ENCODE assay signal across 23 cellular contexts in genomic region chr1:218451415-218451814, GRCh38.
DNase-seq lines count a peak whose midpoint lies in the region; ATAC-seq, FAIRE-seq and TF ChIP-seq lines count a peak whose summit lies in the region.
"Had no signal": no experiment of that assay in that cellular context is flagged by ENCODE, and none has a peak within 500 bp of the region (broad histone marks: within the 10 kb centered on the region; RNA-seq: fewer than 3 reads in every experiment).

No MANE protein-coding gene starts in this region.

- CTCF ChIA-PET in naive thymus-derived CD4-positive, alpha-beta T cell (lab: Charles Lee) = no interaction called here

- peaks cover 2% of the 10 kb centered on the region for H3K36me3 Mint-ChIP-seq in chondrocyte (ENCODE audit: low read depth)
- H3K36me3 Mint-ChIP-seq in naive thymus-derived CD4-positive, alpha-beta T cell = no peaks in the 10 kb centered on the region
- H3K36me3 Mint-ChIP-seq: IgD-negative memory B cell had no signal

- no peaks in the 10 kb centered on the region for H3K27me3 Mint-ChIP-seq in chondrocyte (ENCODE audit: low read depth)
- H3K27me3 Mint-ChIP-seq in naive thymus-derived CD4-positive, alpha-beta T cell = peaks cover 0 to 12% (median 4%) of the 10 kb centered on the region in 5 donors
- H3K27me3 Mint-ChIP-seq: IgD-negative memory B cell had no signal

- no peak overlapping the region for H2BK120ac ChIP-seq in mesenchymal stem cell (ENCODE audit: low read depth, low read length)

- H2AFZ ChIP-seq in mesenchymal stem cell (ENCODE audit: low read depth, low read length) = no peak overlapping the region
- H2AFZ ChIP-seq: GM23338 had no signal

- H3K4me1 Mint-ChIP-seq in chondrocyte (ENCODE audit: low read depth) = peaks cover 32% of the 10 kb centered on the region
- no peaks in the 10 kb centered on the region for H3K4me1 Mint-ChIP-seq in naive thymus-derived CD4-positive, alpha-beta T cell
- H3K4me1 Mint-ChIP-seq: GM23338 had no signal

- FAIRE-seq in urothelium cell line (lab: Jason Lieb, UNC) = no peak
- FAIRE-seq: A204.1, GM12892, GM18507, H54 had no signal

- no peaks in the 10 kb centered on the region for H3K9me3 ChIP-seq in mesenchymal stem cell (ENCODE audit: control insufficient read depth, low read length)
- no peaks in the 10 kb centered on the region for H3K9me3 ChIP-seq in naive thymus-derived CD4-positive, alpha-beta T cell (ENCODE audit: control insufficient read depth in 2 of 3, low read length in 3 of 3)

- no peaks in the 10 kb centered on the region for H3K27me3 ChIP-seq in mesenchymal stem cell (ENCODE audit: control insufficient read depth in 1 of 2, insufficient read depth in 1 of 2, low read length in 2 of 2)
- H3K27me3 ChIP-seq in naive thymus-derived CD4-positive, alpha-beta T cell (ENCODE audit: control insufficient read depth in 2 of 2, insufficient read depth in 2 of 2, low read length in 2 of 2) = no peaks in the 10 kb centered on the region

- H3K79me1 ChIP-seq in mesenchymal stem cell (replicated peaks; ENCODE audit: low read length, poor library complexity, severe bottlenecking) = no peaks in the 10 kb centered on the region

- H3K36me3 ChIP-seq in mesenchymal stem cell (ENCODE audit: control insufficient read depth in 1 of 2, insufficient read depth in 2 of 2, low read depth in 1 of 2, low read length in 2 of 2) = no peaks in the 10 kb centered on the region
- H3K36me3 ChIP-seq in naive thymus-derived CD4-positive, alpha-beta T cell (ENCODE audit: control insufficient read depth in 2 of 3, insufficient read depth in 3 of 3, low read length in 3 of 3) = no peaks in the 10 kb centered on the region

- H3K14ac ChIP-seq in mesenchymal stem cell (ENCODE audit: low read length in 2 of 2) = no peak overlapping the region

- H3K4me2 ChIP-seq in mesenchymal stem cell (ENCODE audit: low read length, poor library complexity, severe bottlenecking) = no peak overlapping the region
- H3K4me2 ChIP-seq: GM23338 had no signal

- 7% methylated on average over 3 of the region's 3 CpGs for WGBS in mesenchymal stem cell

- peak overlapping the region; percentile 0 for H3K27ac Mint-ChIP-seq in chondrocyte (ENCODE audit: unreplicated experiment)
- H3K27ac Mint-ChIP-seq in naive thymus-derived CD4-positive, alpha-beta T cell = no peak overlapping the region
- H3K27ac Mint-ChIP-seq: CD4-positive, alpha-beta T cell; GM23338 had no signal

- intact Hi-C loops in naive thymus-derived CD4-positive, alpha-beta T cell (cut with micrococcal nuclease) = no loop called here

- DNase-seq in A172 (ENCODE audit: low spot score) (peak; percentile 14), RPMI7951 (ENCODE audit: low read depth) (peak; percentile 37), chondrocyte (ENCODE audit: low spot score) (no peak), mesenchymal stem cell (peak; percentile 25), medulla oblongata (ENCODE audit: extremely low spot score) (no peak), T-helper 1 cell (no peak), urothelium cell line (ENCODE audit: low spot score) (no peak)
- no peak for DNase-seq in naive thymus-derived CD4-positive, alpha-beta T cell
- DNase-seq: ACHN; AML-193; CD4-positive, alpha-beta T cell; DMS153; DMS79; GDM1; HCEC 1CT had no signal

- no peak overlapping the region for H3K4me3 ChIP-seq in mesenchymal stem cell (ENCODE audit: insufficient read depth in 1 of 2, low read depth in 1 of 2, low read length in 2 of 2)
- H3K4me3 ChIP-seq in naive thymus-derived CD4-positive, alpha-beta T cell (ENCODE audit: low read length) = no peak overlapping the region
- H3K4me3 ChIP-seq: GM23338 had no signal

- H3K4me3 Mint-ChIP-seq in chondrocyte (ENCODE audit: unreplicated experiment) = no peak overlapping the region
- H3K4me3 Mint-ChIP-seq in naive thymus-derived CD4-positive, alpha-beta T cell = no peak overlapping the region
- H3K4me3 Mint-ChIP-seq: CD4-positive, alpha-beta T cell; GM23338; IgD-negative memory B cell had no signal

- no peak for TF ChIP-seq CTCF in chondrocyte (IDR thresholded peaks at IDR 0.05)

- no peak overlapping the region for H3K9ac ChIP-seq in mesenchymal stem cell (ENCODE audit: low read length)

- H4K8ac ChIP-seq in mesenchymal stem cell (ENCODE audit: low read length) = no peak overlapping the region

- no peak overlapping the region for H4K91ac ChIP-seq in mesenchymal stem cell (ENCODE audit: low read length)

- no peak for ATAC-seq in naive thymus-derived CD4-positive, alpha-beta T cell
- ATAC-seq: GM23338 had no signal

- no peak overlapping the region for H2BK15ac ChIP-seq in mesenchymal stem cell (ENCODE audit: low read depth, poor library complexity, severe bottlenecking)

- H3K9me3 Mint-ChIP-seq in chondrocyte (ENCODE audit: low read depth) = no peaks in the 10 kb centered on the region
- peaks cover 0 to 14% (median 0%) of the 10 kb centered on the region in 11 donors for H3K9me3 Mint-ChIP-seq in naive thymus-derived CD4-positive, alpha-beta T cell

- H3K23ac ChIP-seq in mesenchymal stem cell (ENCODE audit: low read length in 2 of 2) = no peak overlapping the region

- H2BK12ac ChIP-seq in mesenchymal stem cell (ENCODE audit: low read length in 2 of 2) = no peak overlapping the region

- H3K27ac ChIP-seq in mesenchymal stem cell (ENCODE audit: low read length, poor library complexity, severe bottlenecking) = no peak overlapping the region
- H3K27ac ChIP-seq in naive thymus-derived CD4-positive, alpha-beta T cell (ENCODE audit: low read depth, low read length) = no peak overlapping the region
- H3K27ac ChIP-seq: C4-2B, HL-60 had no signal

- H3K4me1 ChIP-seq in mesenchymal stem cell (ENCODE audit: control insufficient read depth, insufficient read depth, low read depth, low read length) = peaks cover 2% of the 10 kb centered on the region
- H3K4me1 ChIP-seq in naive thymus-derived CD4-positive, alpha-beta T cell (ENCODE audit: control insufficient read depth in 2 of 2, insufficient read depth in 2 of 2, low read length in 2 of 2) = no peaks in the 10 kb centered on the region

- POLR2A ChIA-PET in naive thymus-derived CD4-positive, alpha-beta T cell (lab: Charles Lee) = no interaction called here

- no peak overlapping the region for H3K18ac ChIP-seq in mesenchymal stem cell (ENCODE audit: low read depth in 1 of 2, low read length in 2 of 2)

- no peak overlapping the region for H2BK5ac ChIP-seq in mesenchymal stem cell (ENCODE audit: low read depth, low read length, poor library complexity, severe bottlenecking)

- H2AK5ac ChIP-seq in mesenchymal stem cell (ENCODE audit: low read length, severe bottlenecking) = no peak overlapping the region

- no peak overlapping the region for H3K4ac ChIP-seq in mesenchymal stem cell (ENCODE audit: low read depth in 1 of 2, low read length in 2 of 2)

Comparison
In these comparisons a context has a peak if more than half of its experiments do, and no peak if none do; other contexts are left out.
1. DNase-seq: peak in A172 (single experiment), RPMI7951 (single experiment) and mesenchymal stem cell (single experiment); none in chondrocyte (single experiment), naive thymus-derived CD4-positive, alpha-beta T cell (0 of 9), medulla oblongata (single experiment), T-helper 1 cell (0 of 5) and urothelium cell line (single experiment).